1 cellular context compared by ENCODE assay signal in the genomic region with DNA sequence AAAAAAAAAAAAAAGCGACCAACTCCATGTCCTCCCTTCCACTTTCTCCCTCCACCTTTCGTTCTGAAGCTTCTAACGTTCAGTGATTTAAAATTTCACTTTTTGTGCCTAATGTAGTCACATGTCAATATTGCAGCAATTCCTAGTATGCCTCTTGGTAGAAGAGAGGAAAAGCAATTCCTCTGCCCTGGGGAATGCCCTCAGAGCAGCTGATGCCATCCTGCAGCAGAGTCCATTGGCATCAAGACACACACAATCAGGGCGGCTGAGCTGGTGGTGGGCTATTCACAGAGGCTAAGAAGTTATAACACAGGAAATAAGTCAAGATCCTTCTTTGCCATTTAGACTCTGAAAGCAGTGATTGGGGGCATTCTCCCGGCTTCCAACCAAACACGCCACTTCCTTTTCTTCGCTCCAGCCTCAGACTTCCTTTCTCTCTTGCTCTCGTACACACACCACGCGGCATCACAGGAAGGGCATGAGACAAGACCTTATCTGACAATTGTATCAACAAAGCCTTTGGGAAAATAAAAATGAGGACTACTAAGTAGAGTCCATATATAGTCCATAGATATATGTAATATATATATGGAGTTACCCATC.
TF ChIP-seq lines count a peak whose summit lies in the region.

No MANE protein-coding gene starts in this region.

TF ChIP-seq in endothelial cell of umbilical vein, 7 proteins besides CTCF, POLR2A, EP300 and RAD21 (continued from another document):
- TF ChIP-seq, protein P1, sequence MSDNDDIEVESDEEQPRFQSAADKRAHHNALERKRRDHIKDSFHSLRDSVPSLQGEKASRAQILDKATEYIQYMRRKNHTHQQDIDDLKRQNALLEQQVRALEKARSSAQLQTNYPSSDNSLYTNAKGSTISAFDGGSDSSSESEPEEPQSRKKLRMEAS (IDR thresholded peaks at IDR 0.05; ENCODE audit: insufficient read depth, insufficient read length): no peak
- no peak for TF ChIP-seq JUN (IDR thresholded peaks at IDR 0.05; ENCODE audit: borderline replicate concordance, insufficient read depth, insufficient read length, low read depth)
